ENCODE assay signal across 1 cellular context in genomic region chr19:3708207-3708931, GRCh38.
TF ChIP-seq lines count a peak whose summit lies in the region.

Gene TJP3, plus strand, starts transcription at chr19:3708384. Its CDS starts 20,049 bp downstream, at chr19:3728433.

TF ChIP-seq in HepG2, 621 proteins besides CTCF, POLR2A, EP300 and RAD21 (continued from another document and continues in another):
- TF ChIP-seq ZNF407 (CRISPR knock-in tag; IDR thresholded peaks at IDR 0.05; ENCODE audit: not compliant biosample characterization) (no peak), ZNF780A (CRISPR knock-in tag; IDR thresholded peaks at IDR 0.05) (no peak), ZBTB43 (CRISPR knock-in tag; conservative IDR thresholded peaks at IDR 0.05) (no peak), ELK4 (CRISPR knock-in tag; IDR thresholded peaks at IDR 0.05; ENCODE audit: borderline replicate concordance) (no peak), HOMEZ (CRISPR knock-in tag; IDR thresholded peaks at IDR 0.05; ENCODE audit: low read depth) (no peak), SOX13 (IDR thresholded peaks at IDR 0.05) (no peak; the same call in 1 of the 2 replicates), SOX13 (CRISPR knock-in tag; conservative IDR thresholded peaks at IDR 0.05 in 1 of 2, IDR thresholded peaks at IDR 0.05 in 1 of 2) (peak in 1 of 2 experiments; percentile 61; a peak in 2 of 4 replicates), ZNF609 (CRISPR knock-in tag; IDR thresholded peaks at IDR 0.05; ENCODE audit: borderline replicate concordance) (0 out of 2 replicates have a peak, but pooled peaks have one; percentile 22), FOSL1 (CRISPR knock-in tag; IDR thresholded peaks at IDR 0.05; ENCODE audit: borderline replicate concordance) (no peak), ZNF460 (CRISPR knock-in tag; IDR thresholded peaks at IDR 0.05; ENCODE audit: borderline replicate concordance) (no peak), NAIF1 (CRISPR knock-in tag; IDR thresholded peaks at IDR 0.05; ENCODE audit: borderline replicate concordance) (0 out of 2 replicates have a peak, but pooled peaks have one; percentile 36), KLF12 (CRISPR knock-in tag; IDR thresholded peaks at IDR 0.05; ENCODE audit: borderline replicate concordance) (no peak), ZNF572 (CRISPR knock-in tag; IDR thresholded peaks at IDR 0.05) (no peak), HMG20A (CRISPR knock-in tag; IDR thresholded peaks at IDR 0.05; ENCODE audit: borderline replicate concordance) (peak; percentile 16; the same call in 1 of the 2 replicates), SIN3A (IDR thresholded peaks at IDR 0.05; ENCODE audit: borderline replicate concordance, low read depth, low read length) (peak; percentile 50; the same call in 1 of the 2 replicates), ZFX (CRISPR knock-in tag; IDR thresholded peaks at IDR 0.05; ENCODE audit: low read depth) (no peak; the same call in none of the 2 replicates), ZNF512 (CRISPR knock-in tag; IDR thresholded peaks at IDR 0.05) (no peak), AKNA (CRISPR knock-in tag; IDR thresholded peaks at IDR 0.05; ENCODE audit: borderline replicate concordance) (no peak), SRSF4 (IDR thresholded peaks at IDR 0.05; ENCODE audit: low read depth, low read length, poor library complexity, severe bottlenecking) (no peak), ZNF770 (CRISPR knock-in tag; IDR thresholded peaks at IDR 0.05) (peak; percentile 38; the same call in 1 of the 2 replicates), ZNF230 (CRISPR knock-in tag; IDR thresholded peaks at IDR 0.05) (no peak), ZNF616 (CRISPR knock-in tag; IDR thresholded peaks at IDR 0.05; ENCODE audit: low read depth) (no peak), RCOR2 (CRISPR knock-in tag; IDR thresholded peaks at IDR 0.05) (0 out of 2 replicates have a peak, but pooled peaks have one; percentile 9)
